Comparison of ENCODE assay signal across 12 cellular contexts in genomic region chr9:129078691-129079503, GRCh38. TPM values are rescaled to one million over a fixed set of nuclear protein-coding genes. Genes with fewer than 3 reads are reported as not detected.
DNase-seq lines count a peak whose midpoint lies in the region; ATAC-seq and TF ChIP-seq lines count a peak whose summit lies in the region.
"Had no signal": no experiment of that assay in that cellular context is flagged by ENCODE, and none has a peak within 500 bp of the region (broad histone marks: within the 10 kb centered on the region; RNA-seq: fewer than 3 reads in every experiment).

No MANE protein-coding gene starts in this region.

- no peak for TF ChIP-seq RAD21 in liver (IDR thresholded peaks at IDR 0.05)

- H3K4me1 Mint-ChIP-seq in activated T-cell treated with anti-CD3 and anti-CD28 coated beads, Interleukin-2, amount 50 U/mL, for 72 hours (ENCODE audit: low read depth) = peaks cover 34% of the 10 kb centered on the region
- H3K4me1 Mint-ChIP-seq in activated B cell treated with CpG ODN at 0.5 μM for 24 hours = peaks cover 29% of the 10 kb centered on the region
- H3K4me1 Mint-ChIP-seq in stimulated activated memory B cell treated with anti-CD40 and anti-IgM and Interleukin-4, amounts not matched to agents 10 μg/mL and 1 μg/mL and 100 μg/mL, for 72 hours = peaks cover 41% of the 10 kb centered on the region

- intact Hi-C loops in activated B cell treated with CpG ODN at 0.5 μM for 24 hours (cut with micrococcal nuclease) = no loop called here

- H3K27ac Mint-ChIP-seq in activated T-cell treated with anti-CD3 and anti-CD28 coated beads, Interleukin-2, amount 50 U/mL, for 72 hours = no peak overlapping the region
- H3K27ac Mint-ChIP-seq in activated B cell treated with CpG ODN at 0.5 μM for 24 hours = no peak overlapping the region
- H3K27ac Mint-ChIP-seq in stimulated activated memory B cell treated with anti-CD40 and anti-IgM and Interleukin-4, amounts not matched to agents 10 μg/mL and 1 μg/mL and 100 μg/mL, for 72 hours = no peak overlapping the region

- POLR2A ChIA-PET in activated B cell treated with CpG ODN at 0.5 μM for 24 hours (lab: Charles Lee) = interaction anchor here (2.9 kb wide), 1 partner anchor 9 kb away, joined by 21 read pairs; no protein-coding TSS in a partner anchor

- H3K27ac ChIP-seq in liver (ENCODE audit: low read depth in 1 of 2, low read length in 2 of 2) = peak overlapping the region in 1 of 2 donors; percentile 40

- no peaks in the 10 kb centered on the region for H3K9me3 ChIP-seq in liver (ENCODE audit: control insufficient read depth in 4 of 4, low read length in 3 of 4)

- H3K4me1 ChIP-seq in liver (ENCODE audit: control insufficient read depth in 4 of 4, insufficient read depth in 4 of 4, low read length in 3 of 4) = peaks cover 20 to 71% (median 65%) of the 10 kb centered on the region in 4 donors

- ATAC-seq in activated T-cell treated with anti-CD3 and anti-CD28 coated beads, Interleukin-2, amount 50 U/mL, for 72 hours (replicated peaks in 1 of 2) = no peak
- ATAC-seq in activated B cell treated with CpG ODN at 0.5 μM for 24 hours (ENCODE audit: low read depth) = no peak
- ATAC-seq in stimulated activated memory B cell treated with anti-CD40 and anti-IgM and Interleukin-4, amounts not matched to agents 10 μg/mL and 1 μg/mL and 100 μg/mL, for 72 hours = no peak
- no peak for ATAC-seq in HG02981 (IDR thresholded peaks at IDR 0.05; ENCODE audit: unreplicated experiment)
- no peak for ATAC-seq in HG02870 (IDR thresholded peaks at IDR 0.05; ENCODE audit: unreplicated experiment)

- WGBS in liver = 76% methylated on average over 18 of the region's 18 CpGs

- no peaks in the 10 kb centered on the region for H3K9me3 Mint-ChIP-seq in activated T-cell treated with anti-CD3 and anti-CD28 coated beads, Interleukin-2, amount 50 U/mL, for 72 hours
- H3K9me3 Mint-ChIP-seq in activated B cell treated with CpG ODN at 0.5 μM for 24 hours = no peaks in the 10 kb centered on the region
- no peaks in the 10 kb centered on the region for H3K9me3 Mint-ChIP-seq in stimulated activated memory B cell treated with anti-CD40 and anti-IgM and Interleukin-4, amounts not matched to agents 10 μg/mL and 1 μg/mL and 100 μg/mL, for 72 hours

- DNase-seq in activated T-cell treated with anti-CD3 and anti-CD28 coated beads, Interleukin-2, amount 50 U/mL, for 72 hours = no peak
- DNase-seq in activated T-cell treated with anti-CD3 and anti-CD28 coated beads, Interleukin-2, amount 50 U/mL, for 1 hour = no peak
- DNase-seq in activated B cell treated with CpG ODN at 0.5 μM for 24 hours (no peak), SHP77 treated with DMSO at 0.1 percent for 48 hours (lab: John Stamatoyannopoulos, UW) (no peak)
- DNase-seq: IMR-90; NCI-H1436 treated with DMSO at 0.1 percent for 48 hours; NCI-H526; stimulated activated CD4-positive, alpha-beta T cell treated with anti-CD3 and anti-CD28 coated beads, Interleukin-15, amount 100 ng/mL, for 24 hours had no signal

- H3K27me3 ChIP-seq in liver (ENCODE audit: control insufficient read depth in 4 of 4, insufficient read depth in 4 of 4, low read length in 3 of 4) = no peaks in the 10 kb centered on the region

- H3K27me3 Mint-ChIP-seq in activated T-cell treated with anti-CD3 and anti-CD28 coated beads, Interleukin-2, amount 50 U/mL, for 72 hours (ENCODE audit: low read depth) = no peaks in the 10 kb centered on the region
- no peaks in the 10 kb centered on the region for H3K27me3 Mint-ChIP-seq in activated B cell treated with CpG ODN at 0.5 μM for 24 hours
- no peaks in the 10 kb centered on the region for H3K27me3 Mint-ChIP-seq in stimulated activated memory B cell treated with anti-CD40 and anti-IgM and Interleukin-4, amounts not matched to agents 10 μg/mL and 1 μg/mL and 100 μg/mL, for 72 hours

- H3K4me3 Mint-ChIP-seq in activated T-cell treated with anti-CD3 and anti-CD28 coated beads, Interleukin-2, amount 50 U/mL, for 72 hours = peak overlapping the region; percentile 95 to 98
- H3K4me3 Mint-ChIP-seq in activated B cell treated with CpG ODN at 0.5 μM for 24 hours = peak overlapping the region; percentile 38
- H3K4me3 Mint-ChIP-seq in stimulated activated memory B cell treated with anti-CD40 and anti-IgM and Interleukin-4, amounts not matched to agents 10 μg/mL and 1 μg/mL and 100 μg/mL, for 72 hours = peak overlapping the region; percentile 88

- no peaks in the 10 kb centered on the region for H3K36me3 ChIP-seq in liver (ENCODE audit: control insufficient read depth in 4 of 4, insufficient read depth in 3 of 4, low read depth in 1 of 4, low read length in 3 of 4)

- H3K36me3 Mint-ChIP-seq in activated T-cell treated with anti-CD3 and anti-CD28 coated beads, Interleukin-2, amount 50 U/mL, for 72 hours (ENCODE audit: insufficient read depth in 2 of 2) = no peaks in the 10 kb centered on the region
- H3K36me3 Mint-ChIP-seq in activated B cell treated with CpG ODN at 0.5 μM for 24 hours (ENCODE audit: low read depth) = peaks cover 4% of the 10 kb centered on the region
- no peaks in the 10 kb centered on the region for H3K36me3 Mint-ChIP-seq in stimulated activated memory B cell treated with anti-CD40 and anti-IgM and Interleukin-4, amounts not matched to agents 10 μg/mL and 1 μg/mL and 100 μg/mL, for 72 hours

- CTCF ChIA-PET in activated B cell treated with CpG ODN at 0.5 μM for 24 hours (lab: Charles Lee) = no interaction called here

- no peak overlapping the region for H3K9ac ChIP-seq in liver (ENCODE audit: low read depth in 1 of 2, low read length in 2 of 2)

- TF ChIP-seq CTCF in activated B cell treated with CpG ODN at 0.5 μM for 24 hours (IDR thresholded peaks at IDR 0.05) (no peak), liver (IDR thresholded peaks at IDR 0.05; ENCODE audit: low read depth, low read length, missing input control) (no peak)

- H3K4me3 ChIP-seq in liver (ENCODE audit: low read depth in 1 of 3, low read length in 3 of 3) = peak overlapping the region in 1 of 3 donors; percentile 11

TF ChIP-seq in liver, 16 proteins besides CTCF, POLR2A, EP300 and RAD21 (continues in another document):
- TF ChIP-seq HNF4A (conservative IDR thresholded peaks at IDR 0.05) = peak; percentile 75 to 81
- TF ChIP-seq, protein P1, sequence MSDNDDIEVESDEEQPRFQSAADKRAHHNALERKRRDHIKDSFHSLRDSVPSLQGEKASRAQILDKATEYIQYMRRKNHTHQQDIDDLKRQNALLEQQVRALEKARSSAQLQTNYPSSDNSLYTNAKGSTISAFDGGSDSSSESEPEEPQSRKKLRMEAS (IDR thresholded peaks at IDR 0.05) = no peak
- TF ChIP-seq HNF4G (IDR thresholded peaks at IDR 0.05) = peak; percentile 52
- no peak for TF ChIP-seq ATF3 (IDR thresholded peaks at IDR 0.05)
- no peak for TF ChIP-seq GABPA (IDR thresholded peaks at IDR 0.05 in 1 of 2, conservative IDR thresholded peaks at IDR 0.05 in 1 of 2)
- TF ChIP-seq JUND (IDR thresholded peaks at IDR 0.05) = no peak
- TF ChIP-seq YY1 (IDR thresholded peaks at IDR 0.05) = no peak
- TF ChIP-seq RXRA (IDR thresholded peaks at IDR 0.05) = no peak
- TF ChIP-seq, protein P2, sequence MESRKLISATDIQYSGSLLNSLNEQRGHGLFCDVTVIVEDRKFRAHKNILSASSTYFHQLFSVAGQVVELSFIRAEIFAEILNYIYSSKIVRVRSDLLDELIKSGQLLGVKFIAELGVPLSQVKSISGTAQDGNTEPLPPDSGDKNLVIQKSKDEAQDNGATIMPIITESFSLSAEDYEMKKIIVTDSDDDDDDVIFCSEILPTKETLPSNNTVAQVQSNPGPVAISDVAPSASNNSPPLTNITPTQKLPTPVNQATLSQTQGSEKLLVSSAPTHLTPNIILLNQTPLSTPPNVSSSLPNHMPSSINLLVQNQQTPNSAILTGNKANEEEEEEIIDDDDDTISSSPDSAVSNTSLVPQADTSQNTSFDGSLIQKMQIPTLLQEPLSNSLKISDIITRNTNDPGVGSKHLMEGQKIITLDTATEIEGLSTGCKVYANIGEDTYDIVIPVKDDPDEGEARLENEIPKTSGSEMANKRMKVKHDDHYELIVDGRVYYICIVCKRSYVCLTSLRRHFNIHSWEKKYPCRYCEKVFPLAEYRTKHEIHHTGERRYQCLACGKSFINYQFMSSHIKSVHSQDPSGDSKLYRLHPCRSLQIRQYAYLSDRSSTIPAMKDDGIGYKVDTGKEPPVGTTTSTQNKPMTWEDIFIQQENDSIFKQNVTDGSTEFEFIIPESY (IDR thresholded peaks at IDR 0.05) = no peak

RNA-seq across cellular contexts. Expression of gene DOLPP1, which starts 2.0 kb away (rescaled TPM):
- 10 to 100 TPM; 17.1 to 22.3 TPM for total RNA-seq in activated T-cell treated with anti-CD3 and anti-CD28 coated beads, Interleukin-2, amount 50 U/mL, for 72 hours
- total RNA-seq in activated B cell treated with CpG ODN at 0.5 μM for 24 hours = 10.9 and 11.3 TPM in 2 replicates
- 10 to 100 TPM; 15.3 to 15.6 TPM for total RNA-seq in liver
- 10 to 100 TPM; 14.6 to 14.8 TPM for polyA plus RNA-seq in liver

RNA-seq across cellular contexts. Expression of gene CRAT, which starts 31.7 kb away (rescaled TPM):
- 10 to 100 TPM; 21.4 to 23.8 TPM for total RNA-seq in activated T-cell treated with anti-CD3 and anti-CD28 coated beads, Interleukin-2, amount 50 U/mL, for 72 hours
- total RNA-seq in activated B cell treated with CpG ODN at 0.5 μM for 24 hours = 6.8 and 8.2 TPM in 2 replicates
- 100 to 1,000 TPM in 1 of 2 donors, 10 to 100 TPM in 1; 33.8 to 121 TPM for total RNA-seq in liver
- polyA plus RNA-seq in liver = 100 to 1,000 TPM in 1 of 2 donors, 10 to 100 TPM in 1; 69.8 to 108 TPM

RNA-seq across cellular contexts. Expression of gene PTPA, which starts 32.3 kb away (rescaled TPM):
- total RNA-seq in activated T-cell treated with anti-CD3 and anti-CD28 coated beads, Interleukin-2, amount 50 U/mL, for 72 hours = 10 to 100 TPM; 85.5 to 98.3 TPM
- total RNA-seq in activated B cell treated with CpG ODN at 0.5 μM for 24 hours (65.5 and 67.2 TPM in 2 replicates), liver (10 to 100 TPM; 27.6 to 42.6 TPM)
- polyA plus RNA-seq in liver = 10 to 100 TPM; 34.1 to 66.0 TPM

RNA-seq across cellular contexts. Expression of gene MIGA2, which starts 42.5 kb away (rescaled TPM):
- total RNA-seq in activated T-cell treated with anti-CD3 and anti-CD28 coated beads, Interleukin-2, amount 50 U/mL, for 72 hours = 10 to 100 TPM; 38.5 to 41.5 TPM
- total RNA-seq in activated B cell treated with CpG ODN at 0.5 μM for 24 hours = 42.1 and 50.0 TPM in 2 replicates
- total RNA-seq in liver = 10 to 100 TPM; 22.8 to 42.6 TPM
- polyA plus RNA-seq in liver = 10 to 100 TPM in 1 of 2 donors, 1 to 10 TPM in 1; 8.0 to 11.1 TPM

RNA-seq across cellular contexts. Expression of gene SH3GLB2, which starts 50.8 kb away (rescaled TPM):
- total RNA-seq in activated T-cell treated with anti-CD3 and anti-CD28 coated beads, Interleukin-2, amount 50 U/mL, for 72 hours = 10 to 100 TPM; 41.3 to 41.8 TPM
- total RNA-seq in activated B cell treated with CpG ODN at 0.5 μM for 24 hours = 60.4 and 62.9 TPM in 2 replicates
- total RNA-seq in liver = 10 to 100 TPM; 22.6 to 26.9 TPM
- polyA plus RNA-seq in liver = 10 to 100 TPM in 1 of 2 donors, 1 to 10 TPM in 1; 5.0 to 14.0 TPM

Comparison
In these comparisons a context has a peak if more than half of its experiments do, and no peak if none do; other contexts are left out.
1. H3K4me3 Mint-ChIP-seq: peak in every context shown above with its lines; median percentile 96 in activated T-cell treated with anti-CD3 and anti-CD28 coated beads, Interleukin-2, amount 50 U/mL, for 72 hours; 88 in stimulated activated memory B cell treated with anti-CD40 and anti-IgM and Interleukin-4, amounts not matched to agents 10 μg/mL and 1 μg/mL and 100 μg/mL, for 72 hours; 38 in activated B cell treated with CpG ODN at 0.5 μM for 24 hours.